ENCODE assay signal across 1 cellular context in the genomic region with DNA sequence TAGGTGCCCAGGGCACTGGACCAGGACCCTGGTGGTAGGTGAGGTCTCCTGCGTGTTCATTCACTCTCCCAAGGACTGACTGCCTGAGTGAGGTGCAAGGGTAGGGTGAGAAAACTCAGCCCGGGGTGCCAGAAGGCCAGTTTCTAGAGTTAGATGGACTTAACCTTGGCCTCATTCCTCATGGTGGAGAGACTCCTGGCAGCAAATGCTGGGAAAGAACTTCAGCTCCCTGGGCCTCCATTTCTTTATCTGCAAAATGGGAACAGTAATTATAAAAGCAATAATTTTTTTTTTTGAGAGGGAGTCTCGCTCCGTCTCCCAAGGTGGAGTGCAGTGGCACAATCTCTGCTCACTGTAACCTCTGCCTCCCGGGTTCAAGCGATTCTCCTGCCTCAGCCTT.
TF ChIP-seq lines count a peak whose summit lies in the region.

No MANE protein-coding gene starts in this region.

TF ChIP-seq in HepG2, 621 proteins besides CTCF, POLR2A, EP300 and RAD21:
- TF ChIP-seq, protein P1, sequence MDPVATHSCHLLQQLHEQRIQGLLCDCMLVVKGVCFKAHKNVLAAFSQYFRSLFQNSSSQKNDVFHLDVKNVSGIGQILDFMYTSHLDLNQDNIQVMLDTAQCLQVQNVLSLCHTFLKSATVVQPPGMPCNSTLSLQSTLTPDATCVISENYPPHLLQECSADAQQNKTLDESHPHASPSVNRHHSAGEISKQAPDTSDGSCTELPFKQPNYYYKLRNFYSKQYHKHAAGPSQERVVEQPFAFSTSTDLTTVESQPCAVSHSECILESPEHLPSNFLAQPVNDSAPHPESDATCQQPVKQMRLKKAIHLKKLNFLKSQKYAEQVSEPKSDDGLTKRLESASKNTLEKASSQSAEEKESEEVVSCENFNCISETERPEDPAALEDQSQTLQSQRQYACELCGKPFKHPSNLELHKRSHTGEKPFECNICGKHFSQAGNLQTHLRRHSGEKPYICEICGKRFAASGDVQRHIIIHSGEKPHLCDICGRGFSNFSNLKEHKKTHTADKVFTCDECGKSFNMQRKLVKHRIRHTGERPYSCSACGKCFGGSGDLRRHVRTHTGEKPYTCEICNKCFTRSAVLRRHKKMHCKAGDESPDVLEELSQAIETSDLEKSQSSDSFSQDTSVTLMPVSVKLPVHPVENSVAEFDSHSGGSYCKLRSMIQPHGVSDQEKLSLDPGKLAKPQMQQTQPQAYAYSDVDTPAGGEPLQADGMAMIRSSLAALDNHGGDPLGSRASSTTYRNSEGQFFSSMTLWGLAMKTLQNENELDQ (CRISPR knock-in tag; IDR thresholded peaks at IDR 0.05; ENCODE audit: borderline replicate concordance) = no peak
- TF ChIP-seq ZNF678 (CRISPR knock-in tag; IDR thresholded peaks at IDR 0.05) (no peak), CHD4 (IDR thresholded peaks at IDR 0.05; ENCODE audit: borderline replicate concordance, low read length) (0 out of 2 replicates have a peak, but pooled peaks have one; percentile 50), ZNF629 (CRISPR knock-in tag; conservative IDR thresholded peaks at IDR 0.05) (peak; percentile 81)
- TF ChIP-seq, protein P2, sequence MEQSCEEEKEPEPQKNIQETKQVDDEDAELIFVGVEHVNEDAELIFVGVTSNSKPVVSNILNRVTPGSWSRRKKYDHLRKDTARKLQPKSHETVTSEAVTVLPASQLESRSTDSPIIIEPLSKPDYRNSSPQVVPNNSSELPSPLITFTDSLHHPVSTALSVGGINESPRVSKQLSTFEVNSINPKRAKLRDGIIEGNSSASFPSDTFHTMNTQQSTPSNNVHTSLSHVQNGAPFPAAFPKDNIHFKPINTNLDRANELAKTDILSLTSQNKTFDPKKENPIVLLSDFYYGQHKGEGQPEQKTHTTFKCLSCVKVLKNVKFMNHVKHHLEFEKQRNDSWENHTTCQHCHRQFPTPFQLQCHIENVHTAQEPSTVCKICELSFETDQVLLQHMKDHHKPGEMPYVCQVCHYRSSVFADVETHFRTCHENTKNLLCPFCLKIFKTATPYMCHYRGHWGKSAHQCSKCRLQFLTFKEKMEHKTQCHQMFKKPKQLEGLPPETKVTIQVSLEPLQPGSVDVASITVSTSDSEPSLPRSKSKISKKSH (CRISPR knock-in tag; IDR thresholded peaks at IDR 0.05; ENCODE audit: borderline replicate concordance) = no peak
